In genomic region chr17:77370536-77370935, GRCh38 we compare ENCODE assay signal across 13 cellular contexts.
DNase-seq lines count a peak whose midpoint lies in the region; ATAC-seq, FAIRE-seq and TF ChIP-seq lines count a peak whose summit lies in the region.
"Had no signal": no experiment of that assay in that cellular context is flagged by ENCODE, and none has a peak within 500 bp of the region (broad histone marks: within the 10 kb centered on the region; RNA-seq: fewer than 3 reads in every experiment).

No MANE protein-coding gene starts in this region.

- no peak overlapping the region for H3K4me2 ChIP-seq in GM12878 (ENCODE audit: control insufficient read depth, insufficient read depth)
- no peak overlapping the region for H3K4me2 ChIP-seq in H9 (ENCODE audit: insufficient read depth, insufficient read length, low read length)

- no peak overlapping the region for H2BK20ac ChIP-seq in H9 (ENCODE audit: low read depth, low read length, poor library complexity, severe bottlenecking)

- H3K4me3 ChIP-seq in GM12878 (no peak overlapping the region), transverse colon (no peak overlapping the region)
- H3K4me3 ChIP-seq in naive thymus-derived CD4-positive, alpha-beta T cell (ENCODE audit: low read length) = peak overlapping the region; percentile 2
- H3K4me3 ChIP-seq: testis had no signal

- H2BK120ac ChIP-seq in H9 (ENCODE audit: low read depth, low read length, poor library complexity, severe bottlenecking) = no peak overlapping the region

- no peak for FAIRE-seq in GM12878 (lab: Jason Lieb, UNC)
- FAIRE-seq: colon, RCC 7860 had no signal

- H3K23ac ChIP-seq in H9 (ENCODE audit: insufficient read length, low read depth, low read length) = no peak overlapping the region

- H3K14ac ChIP-seq in H9 (ENCODE audit: insufficient read depth, low read length) = no peak overlapping the region

- H3K9ac ChIP-seq in GM12878 (ENCODE audit: control insufficient read depth, insufficient read depth, low read length) (no peak overlapping the region), H9 (ENCODE audit: extremely low read depth, insufficient read length, low read length) (no peak overlapping the region)

- no peaks in the 10 kb centered on the region for H3K27me3 Mint-ChIP-seq in activated naive CD8-positive, alpha-beta T cell
- H3K27me3 Mint-ChIP-seq in activated naive CD8-positive, alpha-beta T cell treated with anti-CD3 and anti-CD28 coated beads, Interleukin-2, amount 50 U/mL, for 24 hours = no peaks in the 10 kb centered on the region
- H3K27me3 Mint-ChIP-seq in naive thymus-derived CD4-positive, alpha-beta T cell = peaks cover 0 to 2% (median 0%) of the 10 kb centered on the region in 5 donors
- peaks cover 1% of the 10 kb centered on the region; the same call in 1 of the 2 replicates for H3K27me3 Mint-ChIP-seq in H9 (ENCODE audit: low read depth)

- no peak overlapping the region for H4K8ac ChIP-seq in H9 (replicated peaks; ENCODE audit: insufficient read length, low read depth, low read length)

- 86% methylated on average over 9 of the region's 9 CpGs for WGBS in GM12878 (ENCODE audit: insufficient coverage, insufficient replicate concordance, low lambda C conversion rate, missing lambda C conversion rate)
- WGBS in transverse colon (ENCODE audit: low coverage in 1 of 2), 2 donors = 56% methylated on average over 9 of the region's 9 CpGs; no CpG with 5 or more reads in 1 of the 2 donors
- no CpG with 5 or more reads among the region's 9 CpGs for WGBS in H9 (ENCODE audit: extremely low coverage, insufficient read length, low lambda C conversion rate)

- no peaks in the 10 kb centered on the region for H3K9me3 ChIP-seq in GM12878 (replicated peaks; ENCODE audit: control insufficient read depth, insufficient read depth, low read length)
- no peaks in the 10 kb centered on the region for H3K9me3 ChIP-seq in naive thymus-derived CD4-positive, alpha-beta T cell (ENCODE audit: control insufficient read depth in 2 of 3, low read length in 3 of 3)
- no peaks in the 10 kb centered on the region for H3K9me3 ChIP-seq in transverse colon
- H3K9me3 ChIP-seq in H9 (ENCODE audit: control insufficient read depth, low read depth, low read length) = no peaks in the 10 kb centered on the region
- H3K9me3 ChIP-seq: testis had no signal

- no peak overlapping the region for H2BK12ac ChIP-seq in H9 (ENCODE audit: insufficient read length, low read depth, low read length)

- peak overlapping the region; percentile 25 for H3K4me3 Mint-ChIP-seq in activated naive CD8-positive, alpha-beta T cell
- no peak overlapping the region for H3K4me3 Mint-ChIP-seq in activated naive CD8-positive, alpha-beta T cell treated with anti-CD3 and anti-CD28 coated beads, Interleukin-2, amount 50 U/mL, for 24 hours
- H3K4me3 Mint-ChIP-seq in naive thymus-derived CD4-positive, alpha-beta T cell = peak overlapping the region; percentile 45 to 100 (median 84)
- peak overlapping the region in 1 of 2 experiments; percentile 50; a peak in 1 of 5 replicates for H3K4me3 Mint-ChIP-seq in H9

- H3K4me1 ChIP-seq in GM12878 (ENCODE audit: control insufficient read depth, insufficient read depth, low read length) (peaks cover 48% of the 10 kb centered on the region), transverse colon (peaks cover 44 to 58% (median 50%) of the 10 kb centered on the region in 4 donors), H9 (ENCODE audit: insufficient read depth, low read length) (peaks cover 9% of the 10 kb centered on the region; the same call in 1 of the 2 replicates)
- peaks cover 27 to 54% of the 10 kb centered on the region in 2 donors for H3K4me1 ChIP-seq in naive thymus-derived CD4-positive, alpha-beta T cell (ENCODE audit: control insufficient read depth in 2 of 2, insufficient read depth in 2 of 2, low read length in 2 of 2)

- no TSS peak for BruUV-seq in GM12878 (replicated peaks; lab: Mats Ljungman, UMichigan)

- no peaks in the 10 kb centered on the region for H3K9me3 Mint-ChIP-seq in activated naive CD8-positive, alpha-beta T cell (ENCODE audit: low read depth)
- no peaks in the 10 kb centered on the region for H3K9me3 Mint-ChIP-seq in activated naive CD8-positive, alpha-beta T cell treated with anti-CD3 and anti-CD28 coated beads, Interleukin-2, amount 50 U/mL, for 24 hours
- H3K9me3 Mint-ChIP-seq in naive thymus-derived CD4-positive, alpha-beta T cell = peaks cover 0 to 2% (median 0%) of the 10 kb centered on the region in 11 donors
- H3K9me3 Mint-ChIP-seq in H9 = no peaks in the 10 kb centered on the region; a peak in 1 of 5 replicates

- POLR2A ChIA-PET in GM12878 (lab: Charles Lee) = interaction anchor here (0.6 kb wide), 1 partner anchor 608 kb away, joined by 3 read pairs; no protein-coding TSS in a partner anchor
- POLR2A ChIA-PET in naive thymus-derived CD4-positive, alpha-beta T cell (lab: Charles Lee) = interaction anchor here (0.7 to 2.8 kb wide), 12 partner anchors 9 to 71 kb away, joined by 3 to 9 read pairs (median 4); no protein-coding TSS in a partner anchor

- H3K56ac ChIP-seq in H9 (ENCODE audit: insufficient read length, low read depth, low read length) = no peak overlapping the region

- H4K20me1 ChIP-seq in GM12878 (ENCODE audit: control insufficient read depth, insufficient read depth) (peaks cover 6% of the 10 kb centered on the region; the same call in 1 of the 2 replicates), H9 (ENCODE audit: control insufficient read depth, insufficient read depth, insufficient read length) (peaks cover 3% of the 10 kb centered on the region)

- TF ChIP-seq EP300 in GM12878 (IDR thresholded peaks at IDR 0.05; ENCODE audit: borderline replicate concordance in 1 of 2, control insufficient read depth in 1 of 2, low read depth in 2 of 2, low read length in 2 of 2) (no peak), transverse colon (IDR thresholded peaks at IDR 0.05; ENCODE audit: low read depth) (no peak)

- no peaks in the 10 kb centered on the region for H3K27me3 ChIP-seq in GM12878 (replicated peaks in 1 of 2; ENCODE audit: control insufficient read depth in 2 of 2, insufficient read depth in 2 of 2, low read length in 1 of 2)
- H3K27me3 ChIP-seq in naive thymus-derived CD4-positive, alpha-beta T cell (ENCODE audit: control insufficient read depth in 2 of 2, insufficient read depth in 2 of 2, low read length in 2 of 2) = no peaks in the 10 kb centered on the region
- H3K27me3 ChIP-seq in transverse colon = no peaks in the 10 kb centered on the region
- no peaks in the 10 kb centered on the region for H3K27me3 ChIP-seq in H9 (ENCODE audit: insufficient read depth, low read length)
- H3K27me3 ChIP-seq: foreskin keratinocyte, testis had no signal

- H3K36me3 ChIP-seq in GM12878 (ENCODE audit: control insufficient read depth in 2 of 2, insufficient read depth in 2 of 2, low read length in 1 of 2) (no peaks in the 10 kb centered on the region; a peak in 1 of 4 replicates), transverse colon (no peaks in the 10 kb centered on the region)
- H3K36me3 ChIP-seq in naive thymus-derived CD4-positive, alpha-beta T cell (ENCODE audit: control insufficient read depth in 2 of 3, insufficient read depth in 3 of 3, low read length in 3 of 3) = peaks cover 0 to 9% (median 0%) of the 10 kb centered on the region in 3 experiments

- ATAC-seq in activated naive CD8-positive, alpha-beta T cell treated with anti-CD3 and anti-CD28 coated beads, Interleukin-2, amount 50 U/mL, for 24 hours = no peak
- ATAC-seq in GM12878 (no peak), GM19324 (IDR thresholded peaks at IDR 0.05; ENCODE audit: low FRiP score, unreplicated experiment) (no peak)
- ATAC-seq in naive thymus-derived CD4-positive, alpha-beta T cell = no peak
- ATAC-seq: foreskin keratinocyte had no signal

- peaks cover 54% of the 10 kb centered on the region for H3K79me2 ChIP-seq in GM12878 (ENCODE audit: control insufficient read depth, insufficient read depth, low read length)
- H3K79me2 ChIP-seq in H9 (ENCODE audit: insufficient read depth, low read length) = peaks cover 4% of the 10 kb centered on the region; the same call in 1 of the 2 replicates

- no peak overlapping the region for H3K4ac ChIP-seq in H9 (ENCODE audit: low read depth, low read length)

- DNase-seq in activated naive CD8-positive, alpha-beta T cell treated with anti-CD3 and anti-CD28 coated beads, Interleukin-2, amount 50 U/mL, for 24 hours = no peak
- DNase-seq in GM12878 (ENCODE audit: low read depth, low spot score) (no peak), transverse colon (no peak), H9 (no peak), Kasumi-1 (lab: John Stamatoyannopoulos, UW) (no peak)
- no peak for DNase-seq in naive thymus-derived CD4-positive, alpha-beta T cell
- DNase-seq: activated T-cell treated with anti-CD3 and anti-CD28 coated beads, Interleukin-2, amount 50 U/mL, for 48 hours; foreskin keratinocyte; testis had no signal

- no peak for TF ChIP-seq RAD21 in GM12878 (IDR thresholded peaks at IDR 0.05; ENCODE audit: insufficient read depth, low read depth, low read length)

- H3K79me1 ChIP-seq in H9 (ENCODE audit: insufficient read depth, low read depth, low read length, poor library complexity, severe bottlenecking) = peaks cover 2% of the 10 kb centered on the region

- H3T11ph ChIP-seq in H9 (ENCODE audit: low read length) = no peak overlapping the region

- no peak overlapping the region for H4K5ac ChIP-seq in H9 (ENCODE audit: insufficient read length, low read depth, low read length)

- peaks cover 57% of the 10 kb centered on the region for H3K4me1 Mint-ChIP-seq in activated naive CD8-positive, alpha-beta T cell (ENCODE audit: low read depth)
- H3K4me1 Mint-ChIP-seq in activated naive CD8-positive, alpha-beta T cell treated with anti-CD3 and anti-CD28 coated beads, Interleukin-2, amount 50 U/mL, for 24 hours = peaks cover 45% of the 10 kb centered on the region
- peaks cover 41 to 71% (median 62%) of the 10 kb centered on the region in 7 donors for H3K4me1 Mint-ChIP-seq in naive thymus-derived CD4-positive, alpha-beta T cell
- peaks cover 53 to 56% of the 10 kb centered on the region in 2 experiments for H3K4me1 Mint-ChIP-seq in H9

- no peak overlapping the region for H2BK5ac ChIP-seq in H9 (ENCODE audit: insufficient read length, low read length)

- CTCF ChIA-PET in GM12878 (lab: Yijun Ruan, JAX) = no interaction called here
- CTCF ChIA-PET in naive thymus-derived CD4-positive, alpha-beta T cell (lab: Charles Lee) = interaction anchor here (0.6 to 1.3 kb wide), 3 partner anchors 12 to 40 kb away, joined by 3 to 4 read pairs (median 4); no protein-coding TSS in a partner anchor

- no peak overlapping the region for H4K91ac ChIP-seq in H9 (ENCODE audit: insufficient read length, low read depth, low read length)

- H3K23me2 ChIP-seq in H9 (ENCODE audit: insufficient read length, low read depth, low read length, poor library complexity, severe bottlenecking) = peaks cover 11% of the 10 kb centered on the region

- no peak overlapping the region for H2BK15ac ChIP-seq in H9 (ENCODE audit: low read depth, low read length)

- H2AFZ ChIP-seq in GM12878 (ENCODE audit: control insufficient read depth, low read depth, low read length) (no peak overlapping the region), H9 (ENCODE audit: low read length) (no peak overlapping the region)

- intact Hi-C loops in GM12878 (cut with micrococcal nuclease; ENCODE audit: unreplicated experiment) (loop anchor here (5.0 kb wide), 1 partner anchor 38 kb away; no protein-coding TSS in a partner anchor), transverse colon (cut with DNase I; ENCODE audit: low total_unique reads) (loop anchor here (5.0 kb wide), 1 partner anchor 107 kb away; no protein-coding TSS in a partner anchor)
- intact Hi-C loops in naive thymus-derived CD4-positive, alpha-beta T cell (cut with micrococcal nuclease) = loop anchor here (5.0 to 10.0 kb wide), 3 partner anchors 77 to 754 kb away; partner anchors contain the start of genes TMC6 (in 1 of the 2) and TNRC6C (in 1 of the 2)

- H3K27ac Mint-ChIP-seq in activated naive CD8-positive, alpha-beta T cell = peak overlapping the region; percentile 18
- H3K27ac Mint-ChIP-seq in activated naive CD8-positive, alpha-beta T cell treated with anti-CD3 and anti-CD28 coated beads, Interleukin-2, amount 50 U/mL, for 24 hours = no peak overlapping the region
- H3K27ac Mint-ChIP-seq in naive thymus-derived CD4-positive, alpha-beta T cell = peak overlapping the region in 8 of 9 donors; percentile 76 to 93 (median 86)
- H3K27ac Mint-ChIP-seq in H9 = no peak overlapping the region

- H3K36me3 Mint-ChIP-seq in activated naive CD8-positive, alpha-beta T cell = no peaks in the 10 kb centered on the region
- H3K36me3 Mint-ChIP-seq in activated naive CD8-positive, alpha-beta T cell treated with anti-CD3 and anti-CD28 coated beads, Interleukin-2, amount 50 U/mL, for 24 hours (ENCODE audit: low read depth) = no peaks in the 10 kb centered on the region
- peaks cover 0 to 14% (median 0%) of the 10 kb centered on the region in 5 donors for H3K36me3 Mint-ChIP-seq in naive thymus-derived CD4-positive, alpha-beta T cell
- peaks cover 0 to 4% (median 2%) of the 10 kb centered on the region in 3 experiments; a peak in 4 of 7 replicates for H3K36me3 Mint-ChIP-seq in H9 (ENCODE audit: insufficient read depth in 1 of 3, low read depth in 3 of 3)

- no peak for TF ChIP-seq POLR2A in GM12878 (IDR thresholded peaks at IDR 0.05; ENCODE audit: low read depth, low read length)
- TF ChIP-seq POLR2A in transverse colon (IDR thresholded peaks at IDR 0.05) = no peak

- H3K27ac ChIP-seq in GM12878 (ENCODE audit: control insufficient read depth, insufficient read depth) (peak overlapping the region; percentile 69), transverse colon (peak overlapping the region; percentile 91 to 96 (median 94)), H9 (ENCODE audit: insufficient read length, low read depth, low read length) (no peak overlapping the region)
- H3K27ac ChIP-seq in naive thymus-derived CD4-positive, alpha-beta T cell (ENCODE audit: low read depth, low read length) = no peak overlapping the region
- H3K27ac ChIP-seq: foreskin keratinocyte had no signal

- in situ Hi-C loops in GM12878 (cut with MboI) (no loop called here), transverse colon (cut with MboI; ENCODE audit: low pct_ligation_motif_present in 1 of 4, low pct_unique_long_range_greater_than_20kb in 1 of 4, low sequenced_read_pairs in 3 of 4) (no loop called here)

- no peak for TF ChIP-seq CTCF in GM12878 (IDR thresholded peaks at IDR 0.05 in 2 of 3, conservative IDR thresholded peaks at IDR 0.05 in 1 of 3; ENCODE audit: control insufficient read depth in 2 of 3, extremely low read depth in 1 of 3, insufficient read depth in 1 of 3, low read depth in 3 of 3, low read length in 3 of 3)
- TF ChIP-seq CTCF in transverse colon (IDR thresholded peaks at IDR 0.05) = no peak
- TF ChIP-seq CTCF in H9 (conservative IDR thresholded peaks at IDR 0.05) = no peak

- SMC1A ChIA-PET in GM12878 (lab: Charles Lee; ENCODE audit: uncharacterized antibody, unreplicated experiment) = no interaction called here

- no peak overlapping the region for H2AK5ac ChIP-seq in H9 (ENCODE audit: insufficient read length, low read length)

- H3K18ac ChIP-seq in H9 (ENCODE audit: insufficient read length, low read depth, low read length) = no peak overlapping the region

- RAD21 ChIA-PET in GM12878 (lab: Charles Lee; ENCODE audit: unreplicated experiment) = no interaction called here

Comparison
In these comparisons a context has a peak if more than half of its experiments do, and no peak if none do; other contexts are left out.
1. H3K27ac Mint-ChIP-seq: peak in activated naive CD8-positive, alpha-beta T cell (single experiment) and naive thymus-derived CD4-positive, alpha-beta T cell (8 of 9); none in activated naive CD8-positive, alpha-beta T cell treated with anti-CD3 and anti-CD28 coated beads, Interleukin-2, amount 50 U/mL, for 24 hours (single experiment) and H9 (0 of 3).
2. H3K27ac ChIP-seq: peak in GM12878 (single experiment) and transverse colon (4 of 4); none in naive thymus-derived CD4-positive, alpha-beta T cell (single experiment) and H9 (single experiment).